ENCODE assay signal across 15 cellular contexts in the genomic region with DNA sequence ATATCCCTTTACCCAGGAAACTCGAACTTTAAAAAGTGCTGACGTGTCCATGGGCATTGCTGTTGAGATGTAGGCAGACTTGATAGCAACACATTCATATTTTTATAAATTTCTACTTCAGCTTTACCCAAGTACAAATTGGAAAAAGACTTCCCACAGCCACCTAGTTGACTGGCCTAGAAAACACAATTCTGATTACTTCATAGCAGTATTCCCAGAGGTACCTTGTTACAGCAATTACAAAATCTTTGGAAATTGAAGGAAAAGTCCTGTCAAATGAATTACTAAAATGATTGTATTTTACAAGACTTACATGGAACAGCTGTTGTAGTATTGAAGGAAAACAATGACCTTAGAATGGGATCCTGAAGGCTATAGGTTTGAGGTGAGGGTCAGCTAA.
DNase-seq lines count a peak whose midpoint lies in the region; ATAC-seq and TF ChIP-seq lines count a peak whose summit lies in the region.
"Had no signal": no experiment of that assay in that cellular context is flagged by ENCODE, and none has a peak within 500 bp of the region (broad histone marks: within the 10 kb centered on the region; RNA-seq: fewer than 3 reads in every experiment).

No MANE protein-coding gene starts in this region.

- ATAC-seq in left ventricle myocardium superior (peak; percentile 76), GM21526 (IDR thresholded peaks at IDR 0.05; ENCODE audit: low FRiP score, unreplicated experiment) (no peak)
- ATAC-seq: CD8-positive, alpha-beta T cell had no signal

- intact Hi-C loops in left ventricle myocardium superior (cut with micrococcal nuclease): no loop called here

- no peaks in the 10 kb centered on the region for H3K36me3 ChIP-seq in adipocyte (ENCODE audit: control insufficient read depth, insufficient read depth, low read length, severe bottlenecking)
- H3K36me3 ChIP-seq: BE2C, HAP-1 had no signal

- TF ChIP-seq CTCF in AG10803 (conservative IDR thresholded peaks at IDR 0.05; ENCODE audit: low read length): no peak
- TF ChIP-seq CTCF in fibroblast of pulmonary artery (IDR thresholded peaks at IDR 0.05; ENCODE audit: low read length, missing control alignments): no peak

- peaks cover 19% of the 10 kb centered on the region for H3K9me3 ChIP-seq in adipocyte (ENCODE audit: control insufficient read depth, low read length)
- H3K9me3 ChIP-seq: BE2C, HAP-1 had no signal

- H3K27me3 ChIP-seq in adipocyte (replicated peaks; ENCODE audit: control insufficient read depth, insufficient read depth, low read length): no peaks in the 10 kb centered on the region
- H3K27me3 ChIP-seq: BE2C had no signal

- peaks cover 29% of the 10 kb centered on the region for H3K4me1 ChIP-seq in adipocyte (ENCODE audit: control insufficient read depth, insufficient read depth, low read length)
- H3K4me1 ChIP-seq: HAP-1 had no signal

- H3K4me3 ChIP-seq in AG10803 (ENCODE audit: low read length) (no peak overlapping the region), adipocyte (ENCODE audit: low read length) (peak overlapping the region; percentile 16), fibroblast of pulmonary artery (replicated peaks; ENCODE audit: low read depth, low read length) (no peak overlapping the region)
- H3K4me3 ChIP-seq: HAP-1 had no signal

- DNase-seq in AG10803 (ENCODE audit: low read depth): peak; percentile 8
- peak; percentile 55 for DNase-seq in adipocyte (ENCODE audit: low read depth)
- DNase-seq in fibroblast of pulmonary artery (ENCODE audit: low read depth): peak; percentile 48
- no peak for DNase-seq in left ventricle myocardium superior
- DNase-seq in OCI-M1 (lab: John Stamatoyannopoulos, UW): no peak
- no peak for DNase-seq in NCI-H128 (lab: John Stamatoyannopoulos, UW; ENCODE audit: unreplicated experiment)
- no peak for DNase-seq in stimulated activated CD4-positive, alpha-beta T cell treated with anti-CD3 and anti-CD28 coated beads, Interleukin-4, amount 100 ng/mL, for 4 hours
- DNase-seq: BE2C; CD8-positive, alpha-beta T cell; COR-L47; DMS153; DMS79 treated with DMSO at 0.1 percent for 48 hours; EL had no signal

- no peak overlapping the region for H3K9ac ChIP-seq in adipocyte (ENCODE audit: low read length)

Comparison
In these comparisons a context has a peak if more than half of its experiments do, and no peak if none do; other contexts are left out.
1. DNase-seq: peak in AG10803 (single experiment), adipocyte (single experiment) and fibroblast of pulmonary artery (single experiment); none in left ventricle myocardium superior (single experiment), OCI-M1 (single experiment), NCI-H128 (single experiment) and stimulated activated CD4-positive, alpha-beta T cell treated with anti-CD3 and anti-CD28 coated beads, Interleukin-4, amount 100 ng/mL, for 4 hours (0 of 2).